Comparison of ENCODE assay signal across 15 cellular contexts in genomic region chr16:3807425-3808123, GRCh38.
A peak's percentile ranks its signal among the peaks of the same experiment; 100 is the strongest.
DNase-seq lines count a peak whose midpoint lies in the region; ATAC-seq and TF ChIP-seq lines count a peak whose summit lies in the region.
"Had no signal": no experiment of that assay in that cellular context is flagged by ENCODE, and none has a peak within 500 bp of the region (broad histone marks: within the 10 kb centered on the region; RNA-seq: fewer than 3 reads in every experiment).

No MANE protein-coding gene starts in this region.

- H3K4me3 ChIP-seq in liver (ENCODE audit: low read depth in 1 of 3, low read length in 3 of 3), result no peak overlapping the region
- no peak overlapping the region for H3K4me3 ChIP-seq in dorsolateral prefrontal cortex
- no peak overlapping the region for H3K4me3 ChIP-seq in foreskin fibroblast (ENCODE audit: low read depth in 1 of 2, low read length in 2 of 2)

- CTCF ChIA-PET in CD4-positive, alpha-beta T cell (lab: Charles Lee), result no interaction called here

- peaks cover 75% of the 10 kb centered on the region for H3K36me3 Mint-ChIP-seq in CD4-positive, alpha-beta T cell (ENCODE audit: low read depth)
- H3K36me3 Mint-ChIP-seq in activated T-helper 1 cell treated with anti-CD3 and anti-CD28 coated beads, Interleukin-12 subunit alpha, Interleukin-12 subunit beta, Interleukin-2, Interleukin-4 antibody, amounts not matched to agents 30 ng/mL and 10 ng/mL and 1 ng/mL, durations not matched to agents 14 hours and 24 hours and 36 hours (ENCODE audit: low read depth), result peaks cover 56% of the 10 kb centered on the region

- peak overlapping the region; percentile 66 for H3K4me3 Mint-ChIP-seq in CD4-positive, alpha-beta T cell
- H3K4me3 Mint-ChIP-seq in activated T-helper 1 cell treated with anti-CD3 and anti-CD28 coated beads, Interleukin-12 subunit alpha, Interleukin-12 subunit beta, Interleukin-2, Interleukin-4 antibody, amounts not matched to agents 30 ng/mL and 10 ng/mL and 1 ng/mL, durations not matched to agents 14 hours and 24 hours and 36 hours, result peak overlapping the region; percentile 31

- H3K9me3 ChIP-seq in CD4-positive, alpha-beta T cell (ENCODE audit: control insufficient read depth, low read length), result no peaks in the 10 kb centered on the region
- H3K9me3 ChIP-seq in liver (ENCODE audit: control insufficient read depth in 4 of 4, low read length in 3 of 4), result no peaks in the 10 kb centered on the region

- POLR2A ChIA-PET in CD4-positive, alpha-beta T cell (lab: Charles Lee), result interaction anchor here (1.3 kb wide), 2 partner anchors 12 to 14 kb away, joined by 3 to 5 read pairs; no protein-coding TSS in a partner anchor

- no peaks in the 10 kb centered on the region for H3K9me3 Mint-ChIP-seq in CD4-positive, alpha-beta T cell
- no peaks in the 10 kb centered on the region for H3K9me3 Mint-ChIP-seq in activated T-helper 1 cell treated with anti-CD3 and anti-CD28 coated beads, Interleukin-12 subunit alpha, Interleukin-12 subunit beta, Interleukin-2, Interleukin-4 antibody, amounts not matched to agents 30 ng/mL and 10 ng/mL and 1 ng/mL, durations not matched to agents 14 hours and 24 hours and 36 hours

- H3K27ac Mint-ChIP-seq in CD4-positive, alpha-beta T cell, result peak overlapping the region; percentile 55
- peak overlapping the region; percentile 64 for H3K27ac Mint-ChIP-seq in activated T-helper 1 cell treated with anti-CD3 and anti-CD28 coated beads, Interleukin-12 subunit alpha, Interleukin-12 subunit beta, Interleukin-2, Interleukin-4 antibody, amounts not matched to agents 30 ng/mL and 10 ng/mL and 1 ng/mL, durations not matched to agents 14 hours and 24 hours and 36 hours

- peaks cover 0 to 5% (median 0%) of the 10 kb centered on the region in 4 donors for H3K36me3 ChIP-seq in liver (ENCODE audit: control insufficient read depth in 4 of 4, insufficient read depth in 3 of 4, low read depth in 1 of 4, low read length in 3 of 4)

- WGBS in liver, result 25% methylated on average over 3 of the region's 3 CpGs

- no peak for DNase-seq in CD4-positive, alpha-beta T cell
- peak; percentile 55 for DNase-seq in GM13976 (ENCODE audit: low spot score)
- no peak for DNase-seq in activated T-helper 1 cell treated with anti-CD3 and anti-CD28 coated beads, Interleukin-12 subunit alpha, Interleukin-12 subunit beta, Interleukin-2, Interleukin-4 antibody, amounts not matched to agents 30 ng/mL and 10 ng/mL and 1 ng/mL, durations not matched to agents 14 hours and 24 hours and 36 hours (ENCODE audit: low spot score)
- no peak for DNase-seq in dorsolateral prefrontal cortex
- no peak for DNase-seq in foreskin fibroblast
- no peak for DNase-seq in GM13977 (ENCODE audit: low spot score)
- DNase-seq: DMS79 treated with DMSO at 0.1 percent for 48 hours, KG1, midbrain, NCI-H1694, NCI-H510A treated with DMSO at 0.1 percent for 48 hours, WERI-Rb-1 had no signal

- peaks cover 16 to 44% (median 31%) of the 10 kb centered on the region in 4 donors for H3K4me1 ChIP-seq in liver (ENCODE audit: control insufficient read depth in 4 of 4, insufficient read depth in 4 of 4, low read length in 3 of 4)

- H3K4me1 Mint-ChIP-seq in CD4-positive, alpha-beta T cell (ENCODE audit: low read depth), result peaks cover 86% of the 10 kb centered on the region
- H3K4me1 Mint-ChIP-seq in activated T-helper 1 cell treated with anti-CD3 and anti-CD28 coated beads, Interleukin-12 subunit alpha, Interleukin-12 subunit beta, Interleukin-2, Interleukin-4 antibody, amounts not matched to agents 30 ng/mL and 10 ng/mL and 1 ng/mL, durations not matched to agents 14 hours and 24 hours and 36 hours (ENCODE audit: low read depth), result peaks cover 79% of the 10 kb centered on the region

- intact Hi-C loops in CD4-positive, alpha-beta T cell (cut with DNase I, micrococcal nuclease), result no loop called here
- intact Hi-C loops in activated T-helper 1 cell treated with anti-CD3 and anti-CD28 coated beads, Interleukin-12 subunit alpha, Interleukin-12 subunit beta, Interleukin-2, Interleukin-4 antibody, amounts not matched to agents 30 ng/mL and 10 ng/mL and 1 ng/mL, durations not matched to agents 14 hours and 24 hours and 36 hours (cut with micrococcal nuclease), result loop anchor here (5.0 kb wide), 1 partner anchor 70 kb away; no protein-coding TSS in a partner anchor
- intact Hi-C loops in dorsolateral prefrontal cortex (cut with DNase I), result no loop called here

- no peak for TF ChIP-seq RAD21 in liver (IDR thresholded peaks at IDR 0.05)

- no peak overlapping the region for H3K27ac ChIP-seq in CD4-positive, alpha-beta T cell (ENCODE audit: low read depth, low read length)
- peak overlapping the region in 1 of 2 donors; percentile 16 for H3K27ac ChIP-seq in liver (ENCODE audit: low read depth in 1 of 2, low read length in 2 of 2)
- no peak overlapping the region for H3K27ac ChIP-seq in dorsolateral prefrontal cortex
- H3K27ac ChIP-seq: WERI-Rb-1 had no signal

- ATAC-seq in CD4-positive, alpha-beta T cell (ENCODE audit: poor library complexity), result peak; percentile 51
- ATAC-seq in GM18873 (IDR thresholded peaks at IDR 0.05; ENCODE audit: low FRiP score, unreplicated experiment), result no peak

- H3K9ac ChIP-seq in liver (ENCODE audit: low read depth in 1 of 2, low read length in 2 of 2), result no peak overlapping the region

- in situ Hi-C loops in GM13976 (cut with MboI; ENCODE audit: low sequenced_read_pairs, unreplicated experiment) (no loop called here), GM13977 (cut with MboI; ENCODE audit: low pct_unique_long_range_greater_than_20kb, low sequenced_read_pairs, unreplicated experiment) (no loop called here)

- TF ChIP-seq CTCF in CD4-positive, alpha-beta T cell (IDR thresholded peaks at IDR 0.05), result no peak
- TF ChIP-seq CTCF in GM13976 (IDR thresholded peaks at IDR 0.05; ENCODE audit: borderline replicate concordance, control extremely low read depth, extremely low read depth, insufficient read depth, missing control alignments), result no peak
- TF ChIP-seq CTCF in liver (IDR thresholded peaks at IDR 0.05; ENCODE audit: low read depth, low read length, missing input control), result no peak
- TF ChIP-seq CTCF in dorsolateral prefrontal cortex (IDR thresholded peaks at IDR 0.05 in 54 of 56, conservative IDR thresholded peaks at IDR 0.05 in 2 of 56; ENCODE audit: low read depth in 1 of 56, partially characterized antibody in 56 of 56), result no peak
- no peak for TF ChIP-seq CTCF in foreskin fibroblast (IDR thresholded peaks at IDR 0.05; ENCODE audit: low read depth, low read length)
- TF ChIP-seq CTCF in GM13977 (IDR thresholded peaks at IDR 0.05; ENCODE audit: extremely low read depth, insufficient read depth, missing control alignments), result no peak

- H3K27me3 Mint-ChIP-seq in CD4-positive, alpha-beta T cell, result no peaks in the 10 kb centered on the region
- H3K27me3 Mint-ChIP-seq in activated T-helper 1 cell treated with anti-CD3 and anti-CD28 coated beads, Interleukin-12 subunit alpha, Interleukin-12 subunit beta, Interleukin-2, Interleukin-4 antibody, amounts not matched to agents 30 ng/mL and 10 ng/mL and 1 ng/mL, durations not matched to agents 14 hours and 24 hours and 36 hours (ENCODE audit: insufficient read depth), result no peaks in the 10 kb centered on the region
- H3K27me3 Mint-ChIP-seq: progenitor cell of endocrine pancreas had no signal

- no peaks in the 10 kb centered on the region for H3K27me3 ChIP-seq in CD4-positive, alpha-beta T cell (ENCODE audit: control insufficient read depth, insufficient read depth, low read length)
- H3K27me3 ChIP-seq in liver (ENCODE audit: control insufficient read depth in 4 of 4, insufficient read depth in 4 of 4, low read length in 3 of 4), result no peaks in the 10 kb centered on the region
- no peaks in the 10 kb centered on the region for H3K27me3 ChIP-seq in dorsolateral prefrontal cortex

TF ChIP-seq in liver, 16 proteins besides CTCF, POLR2A, EP300 and RAD21 (continues in another document):
- no peak for TF ChIP-seq GABPA (IDR thresholded peaks at IDR 0.05 in 1 of 2, conservative IDR thresholded peaks at IDR 0.05 in 1 of 2)
- TF ChIP-seq YY1 (IDR thresholded peaks at IDR 0.05), result no peak
- no peak for TF ChIP-seq SP1 (IDR thresholded peaks at IDR 0.05)
- no peak for TF ChIP-seq JUND (IDR thresholded peaks at IDR 0.05)
- no peak for TF ChIP-seq MAX (IDR thresholded peaks at IDR 0.05)
- peak; percentile 20 for TF ChIP-seq HNF4G (IDR thresholded peaks at IDR 0.05)
- TF ChIP-seq RXRA (IDR thresholded peaks at IDR 0.05), result peak in 1 of 2 donors; percentile 31
- TF ChIP-seq NR2F2 (IDR thresholded peaks at IDR 0.05), result no peak
- no peak for TF ChIP-seq FOXA1 (IDR thresholded peaks at IDR 0.05)
- TF ChIP-seq FOXA2 (IDR thresholded peaks at IDR 0.05), result no peak
- TF ChIP-seq EGR1 (IDR thresholded peaks at IDR 0.05; ENCODE audit: low read depth in 2 of 2), result no peak
- TF ChIP-seq ATF3 (IDR thresholded peaks at IDR 0.05), result no peak
- TF ChIP-seq TAF1 (conservative IDR thresholded peaks at IDR 0.05), result no peak
- no peak for TF ChIP-seq ZBTB33 (IDR thresholded peaks at IDR 0.05)
